19 cellular contexts compared by ENCODE assay signal in the genomic region with DNA sequence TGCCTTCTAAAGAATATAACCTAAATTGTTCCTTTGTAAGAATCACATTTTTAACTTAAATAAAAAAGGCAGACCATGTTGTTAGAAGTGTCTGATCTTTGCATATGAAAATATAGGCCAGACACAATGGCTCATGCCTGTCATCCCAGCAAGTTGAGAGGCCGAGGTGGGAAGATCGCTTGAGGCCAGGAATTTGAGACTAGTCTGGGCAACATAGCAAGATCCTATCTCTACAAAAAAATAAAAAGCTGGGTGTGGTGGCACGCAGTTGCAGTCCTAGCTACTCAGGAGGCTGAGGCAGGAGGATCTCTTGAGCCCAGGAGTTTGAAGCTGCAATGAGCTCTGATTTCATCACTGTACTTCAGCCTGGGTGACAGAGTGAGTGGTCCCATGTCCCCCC. TPM values are rescaled to one million over a fixed set of nuclear protein-coding genes. Genes with fewer than 3 reads are reported as not detected.
DNase-seq lines count a peak whose midpoint lies in the region; TF ChIP-seq lines count a peak whose summit lies in the region.
"Had no signal": no experiment of that assay in that cellular context is flagged by ENCODE, and none has a peak within 500 bp of the region (broad histone marks: within the 10 kb centered on the region; RNA-seq: fewer than 3 reads in every experiment).

No MANE protein-coding gene starts in this region.

- no peaks in the 10 kb centered on the region for H3K36me3 Mint-ChIP-seq in chondrocyte (ENCODE audit: low read depth)

- no peaks in the 10 kb centered on the region for H3K27me3 Mint-ChIP-seq in chondrocyte (ENCODE audit: low read depth)
- H3K27me3 Mint-ChIP-seq: B cell had no signal

- TF ChIP-seq CTCF in chondrocyte (IDR thresholded peaks at IDR 0.05): no peak

- H3K9me3 Mint-ChIP-seq in chondrocyte (ENCODE audit: low read depth): no peaks in the 10 kb centered on the region
- H3K9me3 Mint-ChIP-seq: CD4-positive, alpha-beta T cell had no signal

- H3K9me3 ChIP-seq in SJCRH30 (replicated peaks): no peaks in the 10 kb centered on the region
- H3K9me3 ChIP-seq: HAP-1, MG63 had no signal

- no peaks in the 10 kb centered on the region for H3K27me3 ChIP-seq in rectal smooth muscle tissue (ENCODE audit: control insufficient read depth, insufficient read depth, low read length)
- H3K27me3 ChIP-seq in SJCRH30: no peaks in the 10 kb centered on the region
- H3K27me3 ChIP-seq: MG63 had no signal

- H3K36me3 ChIP-seq in rectal smooth muscle tissue (ENCODE audit: control insufficient read depth, insufficient read depth, low read length): no peaks in the 10 kb centered on the region
- H3K36me3 ChIP-seq in SJCRH30: no peaks in the 10 kb centered on the region
- H3K36me3 ChIP-seq: HAP-1 had no signal

- DNase-seq in ELF-1 (ENCODE audit: low read depth, low spot score): peak; percentile 55
- peak; percentile 61 for DNase-seq in M059J (ENCODE audit: low read depth)
- no peak for DNase-seq in chondrocyte (ENCODE audit: low spot score)
- no peak for DNase-seq in SJCRH30
- no peak for DNase-seq in amniotic stem cell (lab: John Stamatoyannopoulos, UW)
- no peak for DNase-seq in MV-4-11 (lab: John Stamatoyannopoulos, UW)
- no peak for DNase-seq in D341Med (ENCODE audit: low spot score)
- DNase-seq: CD4-positive, alpha-beta T cell; DMS53; MG63; NCI-H1092 treated with DMSO at 0.1 percent for 48 hours; NCI-H2081 treated with DMSO at 0.1 percent for 48 hours; NCI-H510A treated with DMSO at 0.1 percent for 48 hours; NCI-H82; SHP77 treated with DMSO at 0.1 percent for 48 hours had no signal

- peaks cover 88% of the 10 kb centered on the region for H3K4me1 Mint-ChIP-seq in chondrocyte (ENCODE audit: low read depth)

- H3K4me1 ChIP-seq in rectal smooth muscle tissue (ENCODE audit: control insufficient read depth, insufficient read depth, low read length) (peaks cover 41% of the 10 kb centered on the region), SJCRH30 (peaks cover 18% of the 10 kb centered on the region)

- H3K4me3 ChIP-seq in rectal smooth muscle tissue (ENCODE audit: low read length): no peak overlapping the region
- no peak overlapping the region for H3K4me3 ChIP-seq in SJCRH30
- H3K4me3 ChIP-seq: HAP-1, MG63 had no signal

- H3K27ac ChIP-seq in rectal smooth muscle tissue (ENCODE audit: low read depth, low read length) (peak overlapping the region; percentile 12), SJCRH30 (no peak overlapping the region)
- H3K27ac ChIP-seq: KMS-11 had no signal

- H3K27ac Mint-ChIP-seq in chondrocyte (ENCODE audit: unreplicated experiment): peak overlapping the region; percentile 74
- H3K27ac Mint-ChIP-seq: B cell; CD4-positive, alpha-beta T cell had no signal

- no peak overlapping the region for H3K4me3 Mint-ChIP-seq in chondrocyte (ENCODE audit: unreplicated experiment)
- H3K4me3 Mint-ChIP-seq: B cell; CD4-positive, alpha-beta T cell had no signal

- no peak overlapping the region for H3K9ac ChIP-seq in rectal smooth muscle tissue (ENCODE audit: low read length)
- H3K9ac ChIP-seq: KMS-11 had no signal

RNA-seq across cellular contexts. Expression of gene TRIO, which starts 37.3 kb away (rescaled TPM):
- total RNA-seq in M059J (2014; rRNA removed; shearing (Covaris generic)): 55.8 and 116 TPM in 2 replicates
- 200 to 271 TPM (median 217 TPM) in 3 replicates for total RNA-seq in chondrocyte
- total RNA-seq in SJCRH30 (2014; rRNA removed; shearing (Covaris generic)): 67.9 and 82.9 TPM in 2 replicates

Comparison
In these comparisons a context has a peak if more than half of its experiments do, and no peak if none do; other contexts are left out.
1. DNase-seq: peak in ELF-1 (single experiment) and M059J (single experiment); none in chondrocyte (single experiment), SJCRH30 (0 of 2), amniotic stem cell (single experiment), MV-4-11 (single experiment) and D341Med (single experiment).